Comparison of ENCODE assay signal across 16 cellular contexts in the genomic region with DNA sequence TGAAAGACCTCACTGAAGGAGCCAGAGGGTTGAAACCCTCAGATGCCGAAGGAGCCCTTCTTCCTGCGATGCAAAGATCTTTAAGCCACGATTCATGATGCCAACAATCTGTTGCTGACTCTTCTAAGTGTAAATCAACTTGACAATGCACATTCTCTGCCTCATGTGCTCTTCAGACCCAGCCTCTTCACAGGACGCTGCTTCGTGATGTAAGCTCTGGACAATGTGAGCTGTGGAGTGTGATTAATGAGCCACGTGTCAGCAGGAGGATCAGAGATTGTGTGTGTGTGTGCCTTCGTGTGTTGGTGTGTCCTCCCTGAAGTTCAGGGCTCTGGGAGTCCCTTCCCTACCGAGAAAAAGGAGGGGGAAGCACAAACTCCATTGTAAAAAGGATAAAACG. TPM values are rescaled to one million over a fixed set of nuclear protein-coding genes. Genes with fewer than 3 reads are reported as not detected.
DNase-seq lines count a peak whose midpoint lies in the region; ATAC-seq and TF ChIP-seq lines count a peak whose summit lies in the region.
"Had no signal": no experiment of that assay in that cellular context is flagged by ENCODE, and none has a peak within 500 bp of the region (broad histone marks: within the 10 kb centered on the region; RNA-seq: fewer than 3 reads in every experiment).

No MANE protein-coding gene starts in this region.

- DNase-seq in AG08395 (ENCODE audit: low spot score) (peak; percentile 66), HFFc6 (peak; percentile 35), choroid plexus epithelial cell (ENCODE audit: low read depth) (peak; percentile 28), myocyte (ENCODE audit: low read depth) (peak; percentile 5), NCI-H69 (lab: John Stamatoyannopoulos, UW) (no peak), NCI-H1436 (lab: John Stamatoyannopoulos, UW) (no peak), T-cell (no peak)
- no peak for DNase-seq in effector CD4-positive, alpha-beta T cell
- DNase-seq: activated CD4-positive, alpha-beta T cell treated with anti-CD3 and anti-CD28 coated beads, Interleukin-2, amount 10 ng/mL, durations not matched to agents 7 days and 5 days; activated naive CD8-positive, alpha-beta T cell treated with anti-CD3 and anti-CD28 coated beads, Interleukin-2, amount 50 U/mL, for 24 hours; NCI-H1092 treated with DMSO at 0.1 percent for 48 hours; SIG-M5; stimulated activated CD4-positive, alpha-beta T cell treated with anti-CD3 and anti-CD28 coated beads, Interleukin-15, amount 100 ng/mL, for 24 hours; stimulated activated naive CD8-positive, alpha-beta T cell treated with anti-CD3 and anti-CD28 coated beads, Interleukin-15, amount 100 ng/mL, for 72 hours had no signal

- H3K27me3 Mint-ChIP-seq in HFFc6 (ENCODE audit: insufficient read depth), result peaks cover 31% of the 10 kb centered on the region
- H3K27me3 Mint-ChIP-seq in T-cell, result peaks cover 69 to 70% of the 10 kb centered on the region in 2 donors

- POLR2A ChIA-PET in T-cell (lab: Charles Lee), result no interaction called here

- no peak overlapping the region for H3K4me3 Mint-ChIP-seq in HFFc6
- no peak overlapping the region for H3K4me3 Mint-ChIP-seq in T-cell
- H3K4me3 Mint-ChIP-seq: activated CD4-positive, alpha-beta T cell treated with anti-CD3 and anti-CD28 coated beads, Interleukin-2, amount 10 ng/mL, durations not matched to agents 7 days and 5 days; activated naive CD8-positive, alpha-beta T cell treated with anti-CD3 and anti-CD28 coated beads, Interleukin-2, amount 50 U/mL, for 24 hours; stimulated activated naive CD8-positive, alpha-beta T cell treated with anti-CD3 and anti-CD28 coated beads, Interleukin-15, amount 100 ng/mL, for 72 hours had no signal

- no peak for TF ChIP-seq CTCF in HFFc6 (IDR thresholded peaks at IDR 0.05)
- TF ChIP-seq CTCF in choroid plexus epithelial cell (conservative IDR thresholded peaks at IDR 0.05; ENCODE audit: low read depth, low read length), result no peak

- ATAC-seq in T-cell (replicated peaks in 1 of 4), result no peak
- ATAC-seq: activated naive CD8-positive, alpha-beta T cell treated with anti-CD3 and anti-CD28 coated beads, Interleukin-2, amount 50 U/mL, for 24 hours; heart left ventricle; stimulated activated naive CD8-positive, alpha-beta T cell treated with anti-CD3 and anti-CD28 coated beads, Interleukin-15, amount 100 ng/mL, for 72 hours had no signal

- H3K36me3 Mint-ChIP-seq in HFFc6 (ENCODE audit: low read depth) (peaks cover 7% of the 10 kb centered on the region; the same call in 1 of the 2 replicates), T-cell (no peaks in the 10 kb centered on the region)

- CTCF ChIA-PET in T-cell (lab: Charles Lee), result no interaction called here

- H3K27ac Mint-ChIP-seq in HFFc6 (no peak overlapping the region), T-cell (no peak overlapping the region)
- H3K27ac Mint-ChIP-seq: activated CD4-positive, alpha-beta T cell treated with anti-CD3 and anti-CD28 coated beads, Interleukin-2, amount 10 ng/mL, durations not matched to agents 7 days and 5 days; activated naive CD8-positive, alpha-beta T cell treated with anti-CD3 and anti-CD28 coated beads, Interleukin-2, amount 50 U/mL, for 24 hours; progenitor cell of endocrine pancreas; stimulated activated naive CD8-positive, alpha-beta T cell treated with anti-CD3 and anti-CD28 coated beads, Interleukin-15, amount 100 ng/mL, for 72 hours had no signal

- peaks cover 15% of the 10 kb centered on the region for H3K9me3 Mint-ChIP-seq in HFFc6
- peaks cover 11 to 24% (median 20%) of the 10 kb centered on the region in 3 donors for H3K9me3 Mint-ChIP-seq in T-cell

- no peak overlapping the region for H3K4me3 ChIP-seq in choroid plexus epithelial cell (ENCODE audit: low read depth, low read length)
- H3K4me3 ChIP-seq: heart left ventricle had no signal

- H3K4me1 Mint-ChIP-seq in HFFc6 (ENCODE audit: low read depth) (peaks cover 28% of the 10 kb centered on the region), T-cell (peaks cover 0 to 4% (median 0%) of the 10 kb centered on the region in 3 donors)
- H3K4me1 Mint-ChIP-seq: activated naive CD8-positive, alpha-beta T cell treated with anti-CD3 and anti-CD28 coated beads, Interleukin-2, amount 50 U/mL, for 24 hours; stimulated activated naive CD8-positive, alpha-beta T cell treated with anti-CD3 and anti-CD28 coated beads, Interleukin-15, amount 100 ng/mL, for 72 hours had no signal

RNA-seq across cellular contexts. Expression of a gene that starts 26.5 kb away (rescaled TPM):
- 100 to 1,000 TPM; 127 to 146 (median 137) TPM for total RNA-seq in HFFc6 (2021; fragmentation: NEBNext Ultra II Directional; extraction: Animal tissue kit (Norgen Biotek cat#: 25700))
- total RNA-seq in myocyte (5.0 and 9.2 TPM in 2 replicates), T-cell (not detected)
- polyA plus RNA-seq in myocyte (2012), result 4.6 TPM
- total RNA-seq: activated CD4-positive, alpha-beta T cell treated with anti-CD3 and anti-CD28 coated beads, Interleukin-2, amount 10 ng/mL, durations not matched to agents 7 days and 5 days; progenitor cell of endocrine pancreas had no signal

Comparison
In these comparisons a context has a peak if more than half of its experiments do, and no peak if none do; other contexts are left out.
1. DNase-seq: peak in AG08395 (single experiment), HFFc6 (single experiment), choroid plexus epithelial cell (single experiment) and myocyte (single experiment); none in NCI-H69 (single experiment), NCI-H1436 (single experiment), T-cell (0 of 34) and effector CD4-positive, alpha-beta T cell (single experiment).
2. RNA of a gene that starts 26.5 kb away (total RNA-seq): 127 to 146 TPM in HFFc6; 5.0 to 9.2 TPM in myocyte and not detected in T-cell; every median in the first group is over 10 times any median in the second.